ENCODE assay signal across 11 cellular contexts in the genomic region with DNA sequence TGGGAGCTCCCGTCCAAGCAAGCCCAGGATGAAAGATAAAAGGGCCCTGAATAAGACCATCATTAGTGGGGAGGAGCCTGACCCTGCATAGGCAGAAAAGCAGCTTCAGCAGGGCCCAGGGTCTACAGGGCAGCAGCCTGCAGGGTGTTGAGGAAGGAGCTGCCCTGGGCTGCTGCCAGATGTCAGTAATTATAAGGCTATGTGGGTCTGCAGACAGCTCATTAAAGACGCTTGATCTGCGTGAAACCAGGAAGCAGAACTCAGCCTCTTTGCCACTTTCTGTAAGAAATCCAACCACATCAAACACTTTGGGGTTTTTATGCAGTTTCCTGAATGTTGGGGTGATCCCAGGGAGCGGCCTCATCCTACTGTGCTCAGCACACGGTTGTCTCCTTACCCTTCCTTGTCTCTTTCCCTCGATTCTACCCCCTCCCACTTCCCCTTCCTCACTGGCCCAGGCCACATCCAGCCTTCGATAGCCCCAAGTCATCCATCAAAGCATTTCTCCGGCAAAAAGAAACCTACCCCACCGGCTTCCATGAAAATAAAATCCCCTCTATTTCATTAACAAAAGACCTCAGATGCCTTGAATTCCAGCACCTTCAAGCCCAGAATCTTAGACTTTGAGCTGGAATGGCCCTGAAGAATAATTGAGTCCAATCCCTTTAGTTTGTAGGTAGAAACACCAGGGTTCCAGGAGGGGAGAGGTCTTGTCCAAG. TPM values are rescaled to one million over a fixed set of nuclear protein-coding genes. Genes with fewer than 3 reads are reported as not detected.
A peak's percentile ranks its signal among the peaks of the same experiment; 100 is the strongest.
DNase-seq lines count a peak whose midpoint lies in the region; ATAC-seq and TF ChIP-seq lines count a peak whose summit lies in the region.
"Had no signal": no experiment of that assay in that cellular context is flagged by ENCODE, and none has a peak within 500 bp of the region (broad histone marks: within the 10 kb centered on the region; RNA-seq: fewer than 3 reads in every experiment).

No MANE protein-coding gene starts in this region.

- ATAC-seq in WTC11 (peak; percentile 90), memory B cell (ENCODE audit: low read depth) (peak; percentile 62), HG03045 (IDR thresholded peaks at IDR 0.05; ENCODE audit: unreplicated experiment) (no peak), GM18502 (IDR thresholded peaks at IDR 0.05; ENCODE audit: poor library complexity, unreplicated experiment) (no peak)

- H3K27me3 Mint-ChIP-seq in WTC11 (ENCODE audit: low read depth) (no peaks in the 10 kb centered on the region), memory B cell (peaks cover 17% of the 10 kb centered on the region)

- H3K9me3 Mint-ChIP-seq in WTC11: 0 out of 2 replicates have a peak, but pooled peaks cover 4% of the 10 kb centered on the region
- no peaks in the 10 kb centered on the region for H3K9me3 Mint-ChIP-seq in memory B cell

- H3K27ac Mint-ChIP-seq in WTC11 (peak overlapping the region; percentile 84), memory B cell (no peak overlapping the region)

- no peak for TF ChIP-seq CTCF in WTC11 (IDR thresholded peaks at IDR 0.05)

- CTCF ChIA-PET in WTC11 (lab: Charles Lee): interaction anchor here (0.8 to 2.2 kb wide), 7 partner anchors 8 to 603 kb away, joined by 3 to 11 read pairs (median 5); no protein-coding TSS in a partner anchor

- DNase-seq in NCI-H1417 (lab: John Stamatoyannopoulos, UW): peak in 2 of 3 experiments; percentile 18 to 59
- DNase-seq in NCI-H1417 treated with DMSO at 0.1 percent for 48 hours (lab: John Stamatoyannopoulos, UW): no peak
- DNase-seq in M059J (ENCODE audit: low read depth): peak; percentile 45
- DNase-seq in WTC11 (ENCODE audit: low spot score): peak; percentile 20
- no peak for DNase-seq in memory B cell (ENCODE audit: low spot score in 2 of 2)
- no peak for DNase-seq in inferior parietal cortex (ENCODE audit: extremely low spot score)
- DNase-seq: dorsolateral prefrontal cortex, midbrain had no signal

- H3K36me3 Mint-ChIP-seq in WTC11: no peaks in the 10 kb centered on the region
- no peaks in the 10 kb centered on the region for H3K36me3 Mint-ChIP-seq in memory B cell

- H3K4me1 Mint-ChIP-seq in WTC11: peaks cover 23% of the 10 kb centered on the region
- peaks cover 2% of the 10 kb centered on the region for H3K4me1 Mint-ChIP-seq in memory B cell

- POLR2A ChIA-PET in WTC11 (lab: Charles Lee): interaction anchor here (0.6 kb wide), 1 partner anchor 26 kb away, joined by 3 read pairs; no protein-coding TSS in a partner anchor

- H3K4me3 Mint-ChIP-seq in WTC11 (no peak overlapping the region; the same call in 1 of the 2 replicates), memory B cell (no peak overlapping the region)

TF ChIP-seq in WTC11, 78 proteins besides CTCF, POLR2A, EP300 and RAD21:
- TF ChIP-seq ZBTB21 (CRISPR knock-in tag; IDR thresholded peaks at IDR 0.05; ENCODE audit: borderline replicate concordance): no peak
- no peak for TF ChIP-seq SOX15 (CRISPR knock-in tag; IDR thresholded peaks at IDR 0.05)
- 0 out of 2 replicates have a peak, but pooled peaks have one; percentile 43 for TF ChIP-seq TEAD1 (CRISPR knock-in tag; IDR thresholded peaks at IDR 0.05)
- TF ChIP-seq, protein P1, sequence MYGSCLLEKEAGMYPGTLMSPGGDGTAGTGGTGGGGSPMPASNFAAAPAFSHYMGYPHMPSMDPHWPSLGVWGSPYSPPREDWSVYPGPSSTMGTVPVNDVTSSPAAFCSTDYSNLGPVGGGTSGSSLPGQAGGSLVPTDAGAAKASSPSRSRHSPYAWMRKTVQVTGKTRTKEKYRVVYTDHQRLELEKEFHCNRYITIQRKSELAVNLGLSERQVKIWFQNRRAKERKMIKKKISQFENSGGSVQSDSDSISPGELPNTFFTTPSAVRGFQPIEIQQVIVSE (CRISPR knock-in tag; IDR thresholded peaks at IDR 0.05; ENCODE audit: borderline replicate concordance): no peak
TF ChIP-seq in WTC11: peak in this region for 1.

RNA-seq across cellular contexts. Expression of a gene that starts 1.0 kb away (rescaled TPM):
- not detected in 2 replicates for total RNA-seq in M059J (2014; rRNA removed; shearing (Covaris generic))
- total RNA-seq in WTC11 (2021): not detected in 3 replicates
- total RNA-seq: tibial nerve had no signal

Comparison
In these comparisons a context has a peak if more than half of its experiments do, and no peak if none do; other contexts are left out.
1. DNase-seq: peak in NCI-H1417 (2 of 3), M059J (single experiment) and WTC11 (single experiment); none in NCI-H1417 treated with DMSO at 0.1 percent for 48 hours (single experiment), memory B cell (0 of 2) and inferior parietal cortex (single experiment).
2. ATAC-seq: peak in WTC11 (single experiment) and memory B cell (single experiment); none in HG03045 (single experiment) and GM18502 (single experiment).